19 cellular contexts compared by ENCODE assay signal in genomic region chr6:43796910-43797890, GRCh38. TPM values are rescaled to one million over a fixed set of nuclear protein-coding genes. Genes with fewer than 3 reads are reported as not detected.
DNase-seq lines count a peak whose midpoint lies in the region; ATAC-seq and TF ChIP-seq lines count a peak whose summit lies in the region.
"Had no signal": no experiment of that assay in that cellular context is flagged by ENCODE, and none has a peak within 500 bp of the region (broad histone marks: within the 10 kb centered on the region; RNA-seq: fewer than 3 reads in every experiment).

No MANE protein-coding gene starts in this region.

- H3K27ac Mint-ChIP-seq in natural killer cell = peak overlapping the region in 1 of 2 donors; percentile 50
- peak overlapping the region in 1 of 2 donors; percentile 17 for H3K27ac Mint-ChIP-seq in natural killer cell treated with Interleukin-12 subunit alpha and Interleukin-12 subunit beta and Interleukin-15 and Interleukin-18, amount 100 ng/mL, for 72 hours
- H3K27ac Mint-ChIP-seq: activated naive CD4-positive, alpha-beta T cell treated with anti-CD3 and anti-CD28 coated beads for 36 hours had no signal

- DNase-seq in natural killer cell (no peak), Kasumi-1 (lab: John Stamatoyannopoulos, UW) (peak; percentile 51 to 53), epithelial cell of proximal tubule (ENCODE audit: low read depth) (no peak), SW480 (ENCODE audit: low spot score) (no peak), NCI-H128 (lab: John Stamatoyannopoulos, UW; ENCODE audit: unreplicated experiment) (no peak)
- DNase-seq in natural killer cell treated with Interleukin-12 subunit alpha and Interleukin-12 subunit beta and Interleukin-15 and Interleukin-18, amount 100 ng/mL, for 72 hours (ENCODE audit: low spot score) = no peak
- DNase-seq in activated T-cell treated with anti-CD3 and anti-CD28 coated beads, Interleukin-2, amount 50 U/mL, for 1 hour = no peak
- DNase-seq: activated CD4-positive, alpha-beta T cell treated with anti-CD3 and anti-CD28 coated beads for 1 hour; activated naive CD4-positive, alpha-beta T cell treated with anti-CD3 and anti-CD28 coated beads for 36 hours; cortex of kidney; left ventricle myocardium superior; NCI-H1694 treated with DMSO at 0.1 percent for 48 hours; NCI-H226; NK-92 treated with Interleukin-12 subunit alpha and Interleukin-12 subunit beta, amount 100 ng/mL, for 24 hours; pancreas; SHP77 treated with DMSO at 0.1 percent for 48 hours; stimulated activated CD4-positive, alpha-beta T cell treated with anti-CD3 and anti-CD28 coated beads, Interleukin-4, amount 100 ng/mL, for 1 hour had no signal

- no peaks in the 10 kb centered on the region for H3K36me3 Mint-ChIP-seq in natural killer cell
- no peaks in the 10 kb centered on the region for H3K36me3 Mint-ChIP-seq in natural killer cell treated with Interleukin-12 subunit alpha and Interleukin-12 subunit beta and Interleukin-15 and Interleukin-18, amount 100 ng/mL, for 72 hours

- H3K27me3 Mint-ChIP-seq in natural killer cell (ENCODE audit: low read depth in 2 of 2) = no peaks in the 10 kb centered on the region
- peaks cover 0 to 6% of the 10 kb centered on the region in 2 donors for H3K27me3 Mint-ChIP-seq in natural killer cell treated with Interleukin-12 subunit alpha and Interleukin-12 subunit beta and Interleukin-15 and Interleukin-18, amount 100 ng/mL, for 72 hours

- TF ChIP-seq CTCF in natural killer cell (IDR thresholded peaks at IDR 0.05) (no peak), epithelial cell of proximal tubule (conservative IDR thresholded peaks at IDR 0.05; ENCODE audit: low read depth, low read length) (peak; percentile 3)

- H3K4me1 Mint-ChIP-seq in natural killer cell = peaks cover 0 to 20% of the 10 kb centered on the region in 2 donors
- peaks cover 7 to 9% of the 10 kb centered on the region in 2 donors for H3K4me1 Mint-ChIP-seq in natural killer cell treated with Interleukin-12 subunit alpha and Interleukin-12 subunit beta and Interleukin-15 and Interleukin-18, amount 100 ng/mL, for 72 hours (ENCODE audit: low read depth in 2 of 2)

- ATAC-seq in natural killer cell = peak in 2 of 3 donors; percentile 28 to 39
- no peak for ATAC-seq in natural killer cell treated with Interleukin-12 subunit alpha and Interleukin-12 subunit beta and Interleukin-15 and Interleukin-18, amount 100 ng/mL, for 72 hours
- ATAC-seq in GM19023 (IDR thresholded peaks at IDR 0.05; ENCODE audit: unreplicated experiment) = no peak
- ATAC-seq: left ventricle myocardium superior, pancreas had no signal

- H3K9me3 Mint-ChIP-seq in natural killer cell = no peaks in the 10 kb centered on the region
- H3K9me3 Mint-ChIP-seq in natural killer cell treated with Interleukin-12 subunit alpha and Interleukin-12 subunit beta and Interleukin-15 and Interleukin-18, amount 100 ng/mL, for 72 hours = no peaks in the 10 kb centered on the region
- H3K9me3 Mint-ChIP-seq: activated naive CD4-positive, alpha-beta T cell treated with anti-CD3 and anti-CD28 coated beads for 36 hours had no signal

- no peak overlapping the region for H3K4me3 Mint-ChIP-seq in natural killer cell
- H3K4me3 Mint-ChIP-seq in natural killer cell treated with Interleukin-12 subunit alpha and Interleukin-12 subunit beta and Interleukin-15 and Interleukin-18, amount 100 ng/mL, for 72 hours = no peak overlapping the region
- H3K4me3 Mint-ChIP-seq: activated naive CD4-positive, alpha-beta T cell treated with anti-CD3 and anti-CD28 coated beads for 36 hours had no signal

- intact Hi-C loops in natural killer cell (cut with micrococcal nuclease) = no loop called here

- H3K4me3 ChIP-seq in epithelial cell of proximal tubule (ENCODE audit: low read depth, low read length) = no peak overlapping the region
- H3K4me3 ChIP-seq: pancreas, suprapubic skin had no signal

RNA-seq across cellular contexts. Expression of gene VEGFA, which starts 27.2 kb away (rescaled TPM):
- total RNA-seq in natural killer cell (10 to 100 TPM in 1 of 3 donors, 1 to 10 TPM in 2; 3.6 to 27.5 (median 3.7) TPM), epithelial cell of proximal tubule (103 and 120 TPM in 2 replicates)
- total RNA-seq in natural killer cell treated with Interleukin-12 subunit alpha and Interleukin-12 subunit beta and Interleukin-15 and Interleukin-18, amount 100 ng/mL, for 72 hours = 10 to 100 TPM; 36.8 to 43.0 TPM

Comparison
In these comparisons a context has a peak if more than half of its experiments do, and no peak if none do; other contexts are left out.
1. ATAC-seq: peak in natural killer cell (2 of 3); none in natural killer cell treated with Interleukin-12 subunit alpha and Interleukin-12 subunit beta and Interleukin-15 and Interleukin-18, amount 100 ng/mL, for 72 hours (0 of 2) and GM19023 (single experiment).
2. DNase-seq: peak in Kasumi-1 (2 of 2); none in natural killer cell (single experiment), natural killer cell treated with Interleukin-12 subunit alpha and Interleukin-12 subunit beta and Interleukin-15 and Interleukin-18, amount 100 ng/mL, for 72 hours (single experiment), epithelial cell of proximal tubule (single experiment), activated T-cell treated with anti-CD3 and anti-CD28 coated beads, Interleukin-2, amount 50 U/mL, for 1 hour (single experiment), SW480 (single experiment) and NCI-H128 (single experiment).